16 cellular contexts compared by ENCODE assay signal in the genomic region with DNA sequence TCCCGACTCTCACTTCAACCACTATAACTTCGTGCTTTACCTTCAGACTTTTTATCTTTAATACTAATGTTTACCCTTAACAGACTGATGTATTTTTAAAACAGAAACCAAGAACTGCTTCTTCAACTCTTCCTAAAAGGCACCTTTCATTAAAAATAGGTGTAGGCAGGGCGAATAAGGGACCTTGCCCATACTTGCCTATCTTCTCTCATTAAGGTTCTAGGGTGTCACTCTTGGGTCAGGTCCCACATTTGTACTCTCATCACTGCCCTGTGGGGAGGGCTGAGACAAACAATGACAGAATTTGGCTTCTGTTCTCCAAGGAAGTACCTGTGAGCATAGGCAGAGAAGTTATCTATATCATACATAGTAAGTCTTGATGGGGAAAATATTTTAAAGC.
"Had no signal": no experiment of that assay in that cellular context is flagged by ENCODE, and none has a peak within 500 bp of the region (broad histone marks: within the 10 kb centered on the region; RNA-seq: fewer than 3 reads in every experiment).

No MANE protein-coding gene starts in this region.

- H3K27me3 Mint-ChIP-seq: naive B cell had no signal

- H3K4me3 ChIP-seq: cardiac muscle cell, colonic mucosa, lower lobe of right lung, testis had no signal

- H3K4me1 ChIP-seq: colonic mucosa, lower lobe of right lung, testis had no signal

- H3K36me3 ChIP-seq: cardiac muscle cell, colonic mucosa, lower lobe of right lung had no signal

- H3K9me3 ChIP-seq: colonic mucosa, lower lobe of right lung, testis had no signal

- H3K27ac ChIP-seq: cardiac muscle cell, colonic mucosa, lower lobe of right lung, testis had no signal

- H3K27me3 ChIP-seq: cardiac muscle cell, colonic mucosa, testis had no signal

- DNase-seq: activated CD4-positive, alpha-beta T cell treated with anti-CD3 and anti-CD28 coated beads for 48 hours; activated naive CD4-positive, alpha-beta T cell; aorta; colonic mucosa; effector CD4-positive, alpha-beta T cell; immature natural killer cell; left cardiac atrium; lower lobe of right lung; naive B cell; retina; stimulated activated CD4-positive, alpha-beta T cell treated with anti-CD3 and anti-CD28 coated beads, Interleukin-4, amount 100 ng/mL, for 24 hours; stimulated activated naive CD8-positive, alpha-beta T cell treated with anti-CD3 and anti-CD28 coated beads, Interleukin-15, amount 100 ng/mL, for 72 hours; testis had no signal

- H3K36me3 Mint-ChIP-seq: immature natural killer cell, naive B cell, WTC11 had no signal

- H3K4me3 Mint-ChIP-seq: activated T-helper 1 cell treated with anti-CD3 and anti-CD28 coated beads, Interleukin-12 subunit alpha, Interleukin-12 subunit beta, Interleukin-2, Interleukin-4 antibody, amounts not matched to agents 30 ng/mL and 10 ng/mL and 1 ng/mL, durations not matched to agents 14 hours and 24 hours and 36 hours; immature natural killer cell; naive B cell; stimulated activated naive CD8-positive, alpha-beta T cell treated with anti-CD3 and anti-CD28 coated beads, Interleukin-15, amount 100 ng/mL, for 72 hours; WTC11 had no signal

- H3K9me3 Mint-ChIP-seq: activated T-helper 1 cell treated with anti-CD3 and anti-CD28 coated beads, Interleukin-12 subunit alpha, Interleukin-12 subunit beta, Interleukin-2, Interleukin-4 antibody, amounts not matched to agents 30 ng/mL and 10 ng/mL and 1 ng/mL, durations not matched to agents 14 hours and 24 hours and 36 hours; naive B cell; stimulated activated naive CD8-positive, alpha-beta T cell treated with anti-CD3 and anti-CD28 coated beads, Interleukin-15, amount 100 ng/mL, for 72 hours had no signal

- ATAC-seq: left cardiac atrium; lower lobe of right lung; stimulated activated naive CD8-positive, alpha-beta T cell treated with anti-CD3 and anti-CD28 coated beads, Interleukin-15, amount 100 ng/mL, for 72 hours; WTC11 had no signal

- H3K27ac Mint-ChIP-seq: activated T-helper 1 cell treated with anti-CD3 and anti-CD28 coated beads, Interleukin-12 subunit alpha, Interleukin-12 subunit beta, Interleukin-2, Interleukin-4 antibody, amounts not matched to agents 30 ng/mL and 10 ng/mL and 1 ng/mL, durations not matched to agents 14 hours and 24 hours and 36 hours; immature natural killer cell; naive B cell; stimulated activated naive CD8-positive, alpha-beta T cell treated with anti-CD3 and anti-CD28 coated beads, Interleukin-15, amount 100 ng/mL, for 72 hours; WTC11 had no signal

- H3K4me1 Mint-ChIP-seq: immature natural killer cell; naive B cell; stimulated activated naive CD8-positive, alpha-beta T cell treated with anti-CD3 and anti-CD28 coated beads, Interleukin-15, amount 100 ng/mL, for 72 hours had no signal
